In the genomic region with DNA sequence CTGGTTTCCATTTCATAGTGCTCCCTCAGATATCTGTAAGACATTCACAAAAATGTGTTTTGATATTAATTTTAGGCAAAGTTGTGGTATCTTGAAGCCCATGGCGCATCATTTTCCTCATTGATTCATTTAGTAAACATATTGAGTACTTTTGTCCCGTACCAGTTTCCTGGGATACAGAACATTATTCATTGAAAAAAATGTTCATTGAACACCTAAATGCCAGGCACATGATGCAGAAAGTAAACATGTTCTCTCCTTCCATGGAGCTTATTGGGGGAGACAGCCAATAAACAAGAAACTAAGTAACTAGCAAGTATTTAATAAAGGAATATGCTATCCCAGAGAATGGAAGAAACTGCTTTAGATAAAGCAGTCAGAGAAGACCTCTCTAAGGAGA, we compare ENCODE assay signal across 32 cellular contexts.
"Had no signal": no experiment of that assay in that cellular context is flagged by ENCODE, and none has a peak within 500 bp of the region (broad histone marks: within the 10 kb centered on the region; RNA-seq: fewer than 3 reads in every experiment).

No MANE protein-coding gene starts in this region.

- H3K4me3 ChIP-seq: adrenal gland, breast epithelium, esophagus muscularis mucosa, gastrocnemius medialis, heart left ventricle had no signal

- FAIRE-seq: colon had no signal

- H3K36me3 ChIP-seq: adrenal gland, breast epithelium had no signal

- H3K27ac ChIP-seq: adrenal gland, breast epithelium, esophagus muscularis mucosa, foreskin keratinocyte, gastrocnemius medialis, heart left ventricle, WERI-Rb-1 had no signal

- H3K4me1 ChIP-seq: adrenal gland, breast epithelium, heart left ventricle had no signal

- H3K9me3 ChIP-seq: adrenal gland, breast epithelium, esophagus muscularis mucosa, gastrocnemius medialis, heart left ventricle had no signal

- H3K27me3 ChIP-seq: adrenal gland, breast epithelium, esophagus muscularis mucosa, foreskin keratinocyte, gastrocnemius medialis, heart left ventricle had no signal

- ATAC-seq: activated CD4-positive, CD25-positive, alpha-beta regulatory T cell treated with anti-CD3 and anti-CD28 coated beads, Interleukin-2, amount 50 U/mL, for 24 hours; activated CD8-positive, alpha-beta T cell treated with anti-CD3 and anti-CD28 coated beads for 36 hours; activated naive CD8-positive, alpha-beta T cell treated with anti-CD3 and anti-CD28 coated beads, Interleukin-2, amount 50 U/mL, for 24 hours; effector memory CD8-positive, alpha-beta T cell; foreskin keratinocyte; gastrocnemius medialis; heart left ventricle; T-helper 17 cell had no signal

- DNase-seq: activated B cell treated with CpG ODN at 0.5 μM for 24 hours; activated CD4-positive, alpha-beta T cell treated with anti-CD3 and anti-CD28 coated beads for 48 hours; activated CD4-positive, alpha-beta T cell treated with anti-CD3 and anti-CD28 coated beads, Interleukin-2, amount 50 U/mL, for 1 hour; activated CD4-positive, alpha-beta T cell treated with anti-CD3 and anti-CD28 coated beads, Interleukin-2, amount 50 U/mL, for 48 hours; activated CD8-positive, alpha-beta memory T cell treated with anti-CD3 and anti-CD28 coated beads for 24 hours; activated CD8-positive, alpha-beta T cell treated with anti-CD3 and anti-CD28 coated beads for 36 hours; activated effector memory CD4-positive, alpha-beta T cell treated with anti-CD3 and anti-CD28 coated beads, Interleukin-2, amount 50 U/mL, for 16 hours; activated naive CD4-positive, alpha-beta T cell treated with anti-CD3 and anti-CD28 coated beads for 36 hours; activated naive CD8-positive, alpha-beta T cell treated with anti-CD3 and anti-CD28 coated beads for 36 hours; activated naive CD8-positive, alpha-beta T cell treated with anti-CD3 and anti-CD28 coated beads, Interleukin-2, amount 50 U/mL, for 24 hours; activated T-cell treated with anti-CD3 and anti-CD28 coated beads, Interleukin-2, amount 50 U/mL, for 1 hour; activated T-cell treated with anti-CD3 and anti-CD28 coated beads, Interleukin-2, amount 50 U/mL, for 48 hours; adrenal gland; amygdala; aorta; cortex of kidney; dermis blood vessel endothelial cell; effector CD4-positive, alpha-beta T cell; effector memory CD8-positive, alpha-beta T cell; erythroblast; foreskin keratinocyte; gastrocnemius medialis; glutamatergic neuron; heart left ventricle; T-helper 1 cell; T-helper 17 cell; T1000; WERI-Rb-1 had no signal
